Comparison of ENCODE assay signal across 25 cellular contexts in the genomic region with DNA sequence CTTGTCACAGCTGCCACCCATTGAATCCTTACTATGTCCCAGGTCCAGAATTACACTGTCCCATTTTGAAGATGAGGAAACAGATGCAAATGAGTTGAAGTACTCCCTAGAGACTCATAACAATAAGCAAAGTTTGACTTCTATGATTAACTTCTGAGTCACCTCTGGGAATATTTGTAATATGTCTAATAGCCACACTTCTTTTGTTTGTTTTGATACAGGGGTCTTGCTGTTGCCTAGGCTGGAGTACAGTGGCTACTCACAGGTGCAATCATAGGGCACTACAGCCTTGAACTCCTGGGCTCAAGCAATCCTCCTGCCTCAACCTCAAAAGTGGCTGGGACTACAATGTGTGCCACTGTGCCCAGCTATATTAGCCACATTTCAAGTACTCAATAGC. TPM values are rescaled to one million over a fixed set of nuclear protein-coding genes. Genes with fewer than 3 reads are reported as not detected.
DNase-seq lines count a peak whose midpoint lies in the region; ATAC-seq and TF ChIP-seq lines count a peak whose summit lies in the region.
"Had no signal": no experiment of that assay in that cellular context is flagged by ENCODE, and none has a peak within 500 bp of the region (broad histone marks: within the 10 kb centered on the region; RNA-seq: fewer than 3 reads in every experiment).

No MANE protein-coding gene starts in this region.

- DNase-seq in DMS53 (lab: John Stamatoyannopoulos, UW) (peak; percentile 59), DMS53 treated with DMSO at 0.1 percent for 48 hours (lab: John Stamatoyannopoulos, UW; ENCODE audit: unreplicated experiment) (no peak), PC-9 (peak in 1 of 2 experiments; percentile 89), epithelial cell of esophagus (ENCODE audit: low read depth) (peak; percentile 83), renal cortical epithelial cell (ENCODE audit: low read depth) (peak; percentile 76), upper lobe of left lung (no peak), NCI-H187 (lab: John Stamatoyannopoulos, UW) (no peak), SJCRH30 (no peak)
- DNase-seq: activated CD8-positive, alpha-beta T cell treated with anti-CD3 and anti-CD28 coated beads, Interleukin-2, amount 10 ng/mL, durations not matched to agents 7 days and 5 days; activated naive CD8-positive, alpha-beta T cell treated with anti-CD3 and anti-CD28 coated beads for 36 hours; activated T-cell treated with anti-CD3 and anti-CD28 coated beads, Interleukin-2, amount 50 U/mL, for 72 hours; CD8-positive, alpha-beta T cell; central memory CD4-positive, alpha-beta T cell; effector CD4-positive, alpha-beta T cell; left lung; mucosa of descending colon; NCI-H1092; NCI-H774; Peyer's patch; stimulated activated naive CD4-positive, alpha-beta T cell; tibial artery; WERI-Rb-1 had no signal

- H3K4me2 ChIP-seq in PC-9: 0 out of 2 replicates have a peak overlapping the region, but pooled peaks have one; percentile 1

- H3K9me3 ChIP-seq in PC-9 (ENCODE audit: insufficient read depth, low read depth) (no peaks in the 10 kb centered on the region), upper lobe of left lung (no peaks in the 10 kb centered on the region), SJCRH30 (replicated peaks) (no peaks in the 10 kb centered on the region)
- H3K9me3 ChIP-seq: left lung, mucosa of descending colon, Peyer's patch, right atrium auricular region, tibial artery had no signal

- no peak for TF ChIP-seq POLR2A in upper lobe of left lung (IDR thresholded peaks at IDR 0.05)

- BruUV-seq in PC-9 (replicated peaks; lab: Mats Ljungman, UMichigan): no TSS peak

- H3K27ac ChIP-seq in PC-9 (no peak overlapping the region), upper lobe of left lung (no peak overlapping the region), SJCRH30 (no peak overlapping the region)
- H3K27ac ChIP-seq: 22Rv1, left lung, Peyer's patch, right atrium auricular region, tibial artery, WERI-Rb-1 had no signal

- H3K36me3 ChIP-seq in PC-9 (ENCODE audit: low read depth) (no peaks in the 10 kb centered on the region), upper lobe of left lung (no peaks in the 10 kb centered on the region), SJCRH30 (no peaks in the 10 kb centered on the region)
- H3K36me3 ChIP-seq: left lung, Peyer's patch, right atrium auricular region, tibial artery, WERI-Rb-1 had no signal

- no peak for ATAC-seq in upper lobe of left lung (ENCODE audit: low FRiP score in 2 of 2)
- ATAC-seq: activated CD8-positive, alpha-beta T cell treated with anti-CD3 and anti-CD28 coated beads, Interleukin-2, amount 10 ng/mL, durations not matched to agents 7 days and 5 days; activated T-cell treated with anti-CD3 and anti-CD28 coated beads, Interleukin-2, amount 50 U/mL, for 72 hours; CD8-positive, alpha-beta T cell; GM12878; left lung; mucosa of descending colon had no signal

- H3K9me2 ChIP-seq in PC-9 (ENCODE audit: insufficient read depth): no peaks in the 10 kb centered on the region

- H3K79me2 ChIP-seq in PC-9 (ENCODE audit: low read depth): no peaks in the 10 kb centered on the region

- no peak overlapping the region for H3K4me3 ChIP-seq in PC-9
- no peak overlapping the region for H3K4me3 ChIP-seq in epithelial cell of esophagus (ENCODE audit: low read length)
- no peak overlapping the region for H3K4me3 ChIP-seq in upper lobe of left lung
- no peak overlapping the region for H3K4me3 ChIP-seq in SJCRH30
- H3K4me3 ChIP-seq: GM12878, left lung, mucosa of descending colon, Peyer's patch, right atrium auricular region, tibial artery had no signal

- no peaks in the 10 kb centered on the region for H4K20me1 ChIP-seq in PC-9 (ENCODE audit: insufficient read depth)

- intact Hi-C loops in PC-9 (cut with micrococcal nuclease; ENCODE audit: unreplicated experiment): no loop called here

- POLR2A ChIA-PET in PC-9 (lab: Charles Lee; ENCODE audit: unreplicated experiment): interaction anchor here (0.6 kb wide), 1 partner anchor 24 kb away, joined by 7 read pairs; no protein-coding TSS in a partner anchor

- H3K27me3 ChIP-seq in PC-9 (ENCODE audit: insufficient read depth, low read depth) (no peaks in the 10 kb centered on the region), upper lobe of left lung (no peaks in the 10 kb centered on the region), SJCRH30 (no peaks in the 10 kb centered on the region)
- H3K27me3 ChIP-seq: left lung, Peyer's patch, right atrium auricular region, tibial artery had no signal

- CTCF ChIA-PET in PC-9 (lab: Charles Lee): no interaction called here

- no peak for TF ChIP-seq EP300 in upper lobe of left lung (IDR thresholded peaks at IDR 0.05)

- no peaks in the 10 kb centered on the region for H3F3A ChIP-seq in PC-9 (ENCODE audit: insufficient read depth, low read depth)

- TF ChIP-seq CTCF in PC-9 (conservative IDR thresholded peaks at IDR 0.05) (no peak), epithelial cell of esophagus (IDR thresholded peaks at IDR 0.05; ENCODE audit: insufficient read depth, low read depth, low read length, missing control alignments) (no peak), upper lobe of left lung (IDR thresholded peaks at IDR 0.05) (no peak)

- no peak overlapping the region for H2AFZ ChIP-seq in PC-9

- H3K4me1 ChIP-seq in PC-9 (replicated peaks; ENCODE audit: insufficient read depth) (peaks cover 14% of the 10 kb centered on the region), upper lobe of left lung (peaks cover 14 to 20% (median 15%) of the 10 kb centered on the region in 4 donors), SJCRH30 (peaks cover 3% of the 10 kb centered on the region; the same call in 1 of the 2 replicates)

RNA-seq across cellular contexts. Expression of gene SOX12, which starts 11.4 kb away (rescaled TPM):
- total RNA-seq in PC-9 (2021): 49.5 and 57.1 TPM in 2 replicates
- 2.6 and 12.7 TPM in 2 replicates for total RNA-seq in renal cortical epithelial cell
- total RNA-seq in upper lobe of left lung: 10 to 100 TPM in 2 of 6 donors, 1 to 10 TPM in 4; 3.8 to 13.5 (median 7.6) TPM
- total RNA-seq in SJCRH30 (2014; rRNA removed; shearing (Covaris generic)): 12.7 TPM in 2 replicates

RNA-seq across cellular contexts. Expression of gene ZCCHC3, which starts 16.6 kb away (rescaled TPM):
- total RNA-seq in PC-9 (2021) (16.0 and 17.7 TPM in 2 replicates), renal cortical epithelial cell (6.6 and 14.4 TPM in 2 replicates), upper lobe of left lung (10 to 100 TPM; 14.2 to 18.5 (median 17.3) TPM)
- 44.8 and 46.5 TPM in 2 replicates for total RNA-seq in SJCRH30 (2014; rRNA removed; shearing (Covaris generic))

RNA-seq across cellular contexts. Expression of gene C20orf96, which starts 23.4 kb away (rescaled TPM):
- total RNA-seq in PC-9 (2021): 20.7 and 25.7 TPM in 2 replicates
- 1.9 and 8.5 TPM in 2 replicates for total RNA-seq in renal cortical epithelial cell
- total RNA-seq in upper lobe of left lung: 10 to 100 TPM in 3 of 6 donors, 1 to 10 TPM in 3; 3.0 to 31.4 (median 10.3) TPM
- 1.5 and 2.3 TPM in 2 replicates for total RNA-seq in SJCRH30 (2014; rRNA removed; shearing (Covaris generic))

RNA-seq across cellular contexts. Expression of gene NRSN2, which starts 33.0 kb away (rescaled TPM):
- total RNA-seq in PC-9 (2021) (15.0 and 16.5 TPM in 2 replicates), renal cortical epithelial cell (23.8 and 77.9 TPM in 2 replicates), upper lobe of left lung (10 to 100 TPM; 13.6 to 30.8 (median 25.6) TPM)
- total RNA-seq in SJCRH30 (2014; rRNA removed; shearing (Covaris generic)): 13.2 and 14.9 TPM in 2 replicates

RNA-seq across cellular contexts. Expression of gene DEFB132, which starts 56.4 kb away (rescaled TPM):
- total RNA-seq in PC-9 (2021) (not detected in 2 replicates), renal cortical epithelial cell (not detected in 2 replicates), upper lobe of left lung (not detected)
- total RNA-seq in SJCRH30 (2014; rRNA removed; shearing (Covaris generic)): not detected in 2 replicates
- total RNA-seq: activated CD8-positive, alpha-beta T cell treated with anti-CD3 and anti-CD28 coated beads, Interleukin-2, amount 10 ng/mL, durations not matched to agents 7 days and 5 days; activated naive CD8-positive, alpha-beta T cell treated with anti-CD3 and anti-CD28 coated beads for 36 hours; activated T-cell treated with anti-CD3 and anti-CD28 coated beads, Interleukin-2, amount 50 U/mL, for 72 hours; CD8-positive, alpha-beta T cell; GM12878; left lung; mucosa of descending colon; Peyer's patch; right atrium auricular region had no signal

Comparison
In these comparisons a context has a peak if more than half of its experiments do, and no peak if none do; other contexts are left out.
1. DNase-seq: peak in DMS53 (single experiment), epithelial cell of esophagus (single experiment) and renal cortical epithelial cell (single experiment); none in DMS53 treated with DMSO at 0.1 percent for 48 hours (single experiment), upper lobe of left lung (0 of 2), NCI-H187 (0 of 2) and SJCRH30 (0 of 2).